ENCODE assay signal across 15 cellular contexts in the genomic region with DNA sequence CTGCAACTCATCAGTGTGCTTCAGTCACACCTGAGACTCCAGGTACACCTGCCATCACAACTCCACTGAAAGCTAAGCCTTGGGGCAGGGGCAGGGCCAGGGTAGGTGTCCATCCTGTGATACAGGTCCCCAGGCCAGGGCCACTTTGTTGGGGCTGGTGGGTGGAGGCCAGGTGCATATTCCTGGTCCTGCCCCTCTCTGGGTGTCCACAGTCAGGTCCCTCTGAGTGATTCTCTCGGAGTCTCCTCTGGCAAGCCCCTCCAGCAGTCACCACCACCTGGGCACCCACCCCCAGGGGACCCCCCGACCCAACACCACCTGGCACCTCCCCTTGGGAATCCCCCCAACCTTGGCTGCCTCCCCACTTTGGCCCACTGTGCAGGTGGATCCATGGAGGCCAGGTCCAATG. TPM values are rescaled to one million over a fixed set of nuclear protein-coding genes. Genes with fewer than 3 reads are reported as not detected.
DNase-seq lines count a peak whose midpoint lies in the region; ATAC-seq and TF ChIP-seq lines count a peak whose summit lies in the region.
"Had no signal": no experiment of that assay in that cellular context is flagged by ENCODE, and none has a peak within 500 bp of the region (broad histone marks: within the 10 kb centered on the region; RNA-seq: fewer than 3 reads in every experiment).

No MANE protein-coding gene starts in this region.

- no peaks in the 10 kb centered on the region for H3K27me3 ChIP-seq in right cardiac atrium (ENCODE audit: control insufficient read depth, insufficient read depth)
- H3K27me3 ChIP-seq: BE2C had no signal

- H3K4me3 ChIP-seq in OCI-LY7 (ENCODE audit: low read depth, low read length, poor library complexity, severe bottlenecking) (no peak overlapping the region), right cardiac atrium (ENCODE audit: low read length) (no peak overlapping the region)
- H3K4me3 ChIP-seq: GM23248 had no signal

- H3K4me2 ChIP-seq in OCI-LY7 (ENCODE audit: low read length), result 0 out of 2 replicates have a peak overlapping the region, but pooled peaks have one; percentile 42

- no peak for DNase-seq in OCI-LY7 (ENCODE audit: low spot score)
- peak; percentile 3 for DNase-seq in cerebellar cortex (ENCODE audit: low spot score)
- peak in 2 of 3 donors; percentile 39 to 44 for DNase-seq in right cardiac atrium
- DNase-seq in posterior vena cava (ENCODE audit: low spot score), result peak; percentile 72
- no peak for DNase-seq in erythroblast (lab: John Stamatoyannopoulos, UW)
- no peak for DNase-seq in DMS153 treated with DMSO at 0.1 percent for 48 hours (lab: John Stamatoyannopoulos, UW; ENCODE audit: unreplicated experiment)
- DNase-seq: BE2C; CD8-positive, alpha-beta T cell; GM23248; NCI-H2081 treated with DMSO at 0.1 percent for 48 hours; NCI-H526 treated with DMSO at 0.1 percent for 48 hours had no signal

- CTCF ChIA-PET in OCI-LY7 (lab: Charles Lee; ENCODE audit: unreplicated experiment), result no interaction called here

- no peak for TF ChIP-seq POLR2A in erythroblast (IDR thresholded peaks at IDR 0.05; ENCODE audit: low read length)

- H4K20me1 ChIP-seq in OCI-LY7 (ENCODE audit: insufficient read depth, low read length), result no peaks in the 10 kb centered on the region

- no peaks in the 10 kb centered on the region for H3K79me2 ChIP-seq in OCI-LY7 (ENCODE audit: insufficient read depth, low read depth, low read length)

- H3K9me2 ChIP-seq in OCI-LY7 (ENCODE audit: insufficient read depth, low read length), result no peaks in the 10 kb centered on the region

- ATAC-seq in right cardiac atrium (no peak), HG02798 (IDR thresholded peaks at IDR 0.05; ENCODE audit: poor library complexity, unreplicated experiment) (no peak), HG03457 (IDR thresholded peaks at IDR 0.05; ENCODE audit: unreplicated experiment) (no peak)
- ATAC-seq: CD8-positive, alpha-beta T cell; Panc1 had no signal

- H3K9me3 ChIP-seq in OCI-LY7 (ENCODE audit: low read length) (no peaks in the 10 kb centered on the region), right cardiac atrium (ENCODE audit: control insufficient read depth, low read length) (no peaks in the 10 kb centered on the region)
- H3K9me3 ChIP-seq: BE2C had no signal

- intact Hi-C loops in OCI-LY7 (cut with micrococcal nuclease; ENCODE audit: unreplicated experiment) (no loop called here), right cardiac atrium (cut with DNase I) (no loop called here), posterior vena cava (cut with DNase I) (no loop called here)

- H3K4me1 ChIP-seq in OCI-LY7 (ENCODE audit: insufficient read depth, low read length, poor library complexity, severe bottlenecking) (peaks cover 36% of the 10 kb centered on the region), right cardiac atrium (ENCODE audit: control insufficient read depth, insufficient read depth, low read length) (no peaks in the 10 kb centered on the region)

- H3K36me3 ChIP-seq in OCI-LY7 (ENCODE audit: insufficient read depth, low read length), result no peaks in the 10 kb centered on the region
- H3K36me3 ChIP-seq: BE2C had no signal

- WGBS in right cardiac atrium, result 85% methylated on average over 2 of the region's 2 CpGs

- POLR2A ChIA-PET in OCI-LY7 (lab: Charles Lee), result interaction anchor here (0.6 kb wide), 1 partner anchor 260 kb away, joined by 3 read pairs; no protein-coding TSS in a partner anchor

- BruUV-seq in OCI-LY7 (replicated peaks; lab: Mats Ljungman, UMichigan), result no TSS peak

- no peak overlapping the region for H2AFZ ChIP-seq in OCI-LY7 (ENCODE audit: low read length)
- H2AFZ ChIP-seq: GM23248 had no signal

- TF ChIP-seq CTCF in OCI-LY7 (conservative IDR thresholded peaks at IDR 0.05; ENCODE audit: low read length), result no peak

- H3K27ac ChIP-seq in OCI-LY7 (ENCODE audit: low read depth, low read length, poor library complexity, severe bottlenecking) (no peak overlapping the region), right cardiac atrium (ENCODE audit: low read length) (no peak overlapping the region)
- H3K27ac ChIP-seq: GM23248 had no signal

RNA-seq across cellular contexts. Expression of a gene that starts 9.5 kb away (rescaled TPM):
- not detected in 2 replicates for total RNA-seq in OCI-LY7 (2014; rRNA removed; shearing (Covaris generic))
- total RNA-seq in OCI-LY7 (2022), result not detected in 2 replicates
- total RNA-seq in right cardiac atrium, result 1 to 10 TPM in 1 of 4 donors, under 1 TPM in 3; 0.38 to 1.2 (median 0.72) TPM
- 0.41 TPM for polyA plus RNA-seq in right cardiac atrium
- total RNA-seq in posterior vena cava, result 1 to 10 TPM in 1 of 2 donors, under 1 TPM in 1; 0.65 to 2.6 TPM
- total RNA-seq: CD8-positive, alpha-beta T cell; GM23248 had no signal
- polyA plus RNA-seq: AG04450, GM23248 had no signal

RNA-seq across cellular contexts. Expression of a gene that starts 54.9 kb away (rescaled TPM):
- 7.6 and 13.9 TPM in 2 replicates for total RNA-seq in OCI-LY7 (2014; rRNA removed; shearing (Covaris generic))
- total RNA-seq in OCI-LY7 (2022) (26.0 and 26.2 TPM in 2 replicates), right cardiac atrium (10 to 100 TPM in 3 of 4 donors, 1 to 10 TPM in 1; 8.1 to 11.9 (median 10.8) TPM), posterior vena cava (10 to 100 TPM; 15.9 to 19.2 TPM)
- 10.3 TPM for polyA plus RNA-seq in right cardiac atrium

RNA-seq across cellular contexts. Expression of a gene that starts 55.9 kb away (rescaled TPM):
- total RNA-seq in OCI-LY7 (2014; rRNA removed; shearing (Covaris generic)), result not detected in 2 replicates
- 0.07 and 0.15 TPM in 2 replicates for total RNA-seq in OCI-LY7 (2022)
- 10 to 100 TPM; 18.7 to 28.9 (median 27.0) TPM for total RNA-seq in right cardiac atrium
- 20.1 TPM for polyA plus RNA-seq in right cardiac atrium
- total RNA-seq in posterior vena cava, result 10 to 100 TPM; 24.2 to 34.4 TPM
- total RNA-seq: CD8-positive, alpha-beta T cell had no signal

Comparison
In these comparisons a context has a peak if more than half of its experiments do, and no peak if none do; other contexts are left out.
1. DNase-seq: peak in cerebellar cortex (single experiment), right cardiac atrium (2 of 3) and posterior vena cava (single experiment); none in OCI-LY7 (single experiment), erythroblast (0 of 2) and DMS153 treated with DMSO at 0.1 percent for 48 hours (single experiment).
2. RNA of a gene that starts 55.9 kb away (total RNA-seq): 24.2 to 34.4 TPM in posterior vena cava and 18.7 to 28.9 TPM in right cardiac atrium; 0.07 to 0.15 TPM in OCI-LY7; every median in the first group is over 10 times any median in the second.